Comparison of ENCODE assay signal across 3 cellular contexts in genomic region chr3:169551646-169552045, GRCh38.
A peak's percentile ranks its signal among the peaks of the same experiment; 100 is the strongest.
TF ChIP-seq lines count a peak whose summit lies in the region.

No MANE protein-coding gene starts in this region.

TF ChIP-seq in SK-N-SH treated with all-trans-retinoic acid at 6 μM for 48 hours, 23 proteins besides CTCF, POLR2A, EP300 and RAD21 (continued from another document):
- TF ChIP-seq PATZ1 (CRISPR knock-in tag; IDR thresholded peaks at IDR 0.05; ENCODE audit: borderline replicate concordance) (no peak), ARNTL (CRISPR knock-in tag; IDR thresholded peaks at IDR 0.05; ENCODE audit: borderline replicate concordance, low read depth) (no peak), BACH2 (CRISPR knock-in tag; IDR thresholded peaks at IDR 0.05; ENCODE audit: borderline replicate concordance) (no peak), ZNF8 (CRISPR knock-in tag; IDR thresholded peaks at IDR 0.05) (peak; percentile 73), ZFP3 (CRISPR knock-in tag; IDR thresholded peaks at IDR 0.05) (no peak)
TF ChIP-seq in SK-N-SH treated with all-trans-retinoic acid at 6 μM for 48 hours: peak in this region for 1.

TF ChIP-seq in SK-N-SH, 30 proteins besides CTCF, POLR2A, EP300 and RAD21 (continued from another document):
- no peak for TF ChIP-seq USF2 (IDR thresholded peaks at IDR 0.05; ENCODE audit: borderline replicate concordance, low read depth, low read length)
- TF ChIP-seq ZBTB33 (IDR thresholded peaks at IDR 0.05; ENCODE audit: borderline replicate concordance, low read depth), result no peak
- TF ChIP-seq TCF12 (IDR thresholded peaks at IDR 0.05), result no peak
- no peak for TF ChIP-seq GABPA (IDR thresholded peaks at IDR 0.05; ENCODE audit: low read depth)
- TF ChIP-seq IRF3 (IDR thresholded peaks at IDR 0.05; ENCODE audit: low read depth, low read length), result no peak
- no peak for TF ChIP-seq RFX5 (IDR thresholded peaks at IDR 0.05; ENCODE audit: low read length)
- TF ChIP-seq NRF1 (IDR thresholded peaks at IDR 0.05; ENCODE audit: low read depth, low read length), result no peak
- TF ChIP-seq TAF1 (IDR thresholded peaks at IDR 0.05; ENCODE audit: borderline replicate concordance, low read depth, low read length), result no peak
- no peak for TF ChIP-seq REST (IDR thresholded peaks at IDR 0.05; ENCODE audit: low read depth, low read length)
- no peak for TF ChIP-seq SIN3A (IDR thresholded peaks at IDR 0.05; ENCODE audit: borderline replicate concordance, low read depth, low read length)
- TF ChIP-seq MXI1 (IDR thresholded peaks at IDR 0.05; ENCODE audit: low read depth, low read length), result no peak
- TF ChIP-seq TEAD4 (IDR thresholded peaks at IDR 0.05; ENCODE audit: borderline replicate concordance, insufficient read depth), result no peak
- no peak for TF ChIP-seq SMC3 (IDR thresholded peaks at IDR 0.05; ENCODE audit: low read depth, low read length)

TF ChIP-seq in WTC11, 78 proteins besides CTCF, POLR2A, EP300 and RAD21 (continued from another document):
- TF ChIP-seq E2F4 (CRISPR knock-in tag; IDR thresholded peaks at IDR 0.05; ENCODE audit: borderline replicate concordance, low read depth), result no peak
- TF ChIP-seq ERG (CRISPR knock-in tag; IDR thresholded peaks at IDR 0.05), result no peak
- no peak for TF ChIP-seq FOXP4 (CRISPR knock-in tag; IDR thresholded peaks at IDR 0.05)
- TF ChIP-seq NR2C2 (CRISPR knock-in tag; IDR thresholded peaks at IDR 0.05), result no peak
- no peak for TF ChIP-seq AFF4 (CRISPR knock-in tag; IDR thresholded peaks at IDR 0.05; ENCODE audit: borderline replicate concordance)
- TF ChIP-seq ZNF416 (CRISPR knock-in tag; IDR thresholded peaks at IDR 0.05), result no peak
- TF ChIP-seq AR (CRISPR knock-in tag; IDR thresholded peaks at IDR 0.05), result no peak
- TF ChIP-seq ZMAT4 (CRISPR knock-in tag; IDR thresholded peaks at IDR 0.05), result no peak
- no peak for TF ChIP-seq RELA (CRISPR knock-in tag; IDR thresholded peaks at IDR 0.05; ENCODE audit: borderline replicate concordance)
- no peak for TF ChIP-seq NR1H2 (CRISPR knock-in tag; IDR thresholded peaks at IDR 0.05)
- TF ChIP-seq ATF6 (CRISPR knock-in tag; IDR thresholded peaks at IDR 0.05), result no peak
- TF ChIP-seq ZNF263 (CRISPR knock-in tag; IDR thresholded peaks at IDR 0.05; ENCODE audit: low read depth), result no peak
- TF ChIP-seq ATF2 (CRISPR knock-in tag; IDR thresholded peaks at IDR 0.05; ENCODE audit: borderline replicate concordance, low read depth), result no peak
TF ChIP-seq in WTC11: peak in this region for 0.
